Comparison of ENCODE assay signal across 23 cellular contexts in genomic region chr4:76036855-76037254, GRCh38. TPM values are rescaled to one million over a fixed set of nuclear protein-coding genes. Genes with fewer than 3 reads are reported as not detected.
A peak's percentile ranks its signal among the peaks of the same experiment; 100 is the strongest.
DNase-seq lines count a peak whose midpoint lies in the region; ATAC-seq, FAIRE-seq and TF ChIP-seq lines count a peak whose summit lies in the region.
"Had no signal": no experiment of that assay in that cellular context is flagged by ENCODE, and none has a peak within 500 bp of the region (broad histone marks: within the 10 kb centered on the region; RNA-seq: fewer than 3 reads in every experiment).

No MANE protein-coding gene starts in this region.

- H2BK120ac ChIP-seq in trophoblast cell (ENCODE audit: insufficient read depth, low read length, poor library complexity), result no peak overlapping the region

- no peaks in the 10 kb centered on the region for H4K20me1 ChIP-seq in HepG2 (ENCODE audit: insufficient read depth, low read length)

- WGBS in HepG2 (ENCODE audit: low lambda C conversion rate), result 22% methylated on average over 3 of the region's 3 CpGs
- no CpG with 5 or more reads among the region's 3 CpGs for WGBS in right lobe of liver (ENCODE audit: insufficient coverage, low coverage, low lambda C conversion rate, missing lambda C conversion rate)
- 76 to 87% methylated on average over 2 to 3 of the region's 3 CpGs for WGBS in endodermal cell (ENCODE audit: insufficient coverage in 1 of 2, insufficient read length in 1 of 2), 2 experiments
- no CpG with 5 or more reads among the region's 3 CpGs for WGBS in trophoblast cell (ENCODE audit: extremely low coverage, insufficient coverage, insufficient read length)

- no peak overlapping the region for H3K4ac ChIP-seq in trophoblast cell (ENCODE audit: low read depth, low read length)

- in situ Hi-C loops in HepG2 (cut with HindIII; ENCODE audit: extremely low pct_ligation_motif_present, low pct_unique_long_range_greater_than_20kb), result no loop called here

- H3K9me3 ChIP-seq in HepG2 (ENCODE audit: low read length) (no peaks in the 10 kb centered on the region), right lobe of liver (no peaks in the 10 kb centered on the region), endodermal cell (ENCODE audit: control insufficient read depth, low read length) (no peaks in the 10 kb centered on the region), trophoblast cell (ENCODE audit: insufficient read depth, low read depth, low read length) (no peaks in the 10 kb centered on the region)

- no peak overlapping the region for H3K14ac ChIP-seq in trophoblast cell (ENCODE audit: low read length)

- H3K4me1 ChIP-seq in HepG2 (ENCODE audit: insufficient read depth, low read length) (no peaks in the 10 kb centered on the region), right lobe of liver (peaks cover 0 to 2% (median 0%) of the 10 kb centered on the region in 4 donors), endodermal cell (ENCODE audit: control insufficient read depth, insufficient read depth, low read length) (no peaks in the 10 kb centered on the region), trophoblast cell (ENCODE audit: control insufficient read depth in 1 of 2, insufficient read depth in 2 of 2, low read length in 2 of 2) (no peaks in the 10 kb centered on the region)

- H3K4me2 ChIP-seq in HepG2 (ENCODE audit: low read depth, low read length), result no peak overlapping the region
- H3K4me2 ChIP-seq in trophoblast cell (ENCODE audit: low read length), result no peak overlapping the region

- no peaks in the 10 kb centered on the region for H3K36me3 Mint-ChIP-seq in endodermal cell (ENCODE audit: low read depth)

- ATAC-seq in HepG2 (0 out of 3 replicates have a peak, but pooled peaks have one; percentile 38), right lobe of liver (no peak), HG03139 (IDR thresholded peaks at IDR 0.05; ENCODE audit: unreplicated experiment) (no peak)

- H4K12ac ChIP-seq in trophoblast cell (ENCODE audit: low read depth, low read length), result no peak overlapping the region

- H3K27ac ChIP-seq in HepG2 (ENCODE audit: extremely low read length, insufficient read depth, low read length) (no peak overlapping the region), right lobe of liver (no peak overlapping the region), endodermal cell (ENCODE audit: low read depth, low read length) (no peak overlapping the region), trophoblast cell (ENCODE audit: low read depth, low read length) (no peak overlapping the region)
- H3K27ac ChIP-seq: C4-2B had no signal

- TF ChIP-seq CTCF in HepG2 (CRISPR knock-in tag; IDR thresholded peaks at IDR 0.05) (no peak), right lobe of liver (IDR thresholded peaks at IDR 0.05) (no peak), endodermal cell (conservative IDR thresholded peaks at IDR 0.05) (no peak)

- no peaks in the 10 kb centered on the region for H3K9me3 Mint-ChIP-seq in endodermal cell

- no peaks in the 10 kb centered on the region for H3K79me2 ChIP-seq in HepG2 (ENCODE audit: insufficient read depth, low read length)
- H3K79me2 ChIP-seq in trophoblast cell (ENCODE audit: control insufficient read depth, insufficient read depth, low read length, poor library complexity), result no peaks in the 10 kb centered on the region

- TF ChIP-seq RAD21 in HepG2 (CRISPR knock-in tag; IDR thresholded peaks at IDR 0.05), result no peak

- no peak overlapping the region for H3K27ac Mint-ChIP-seq in endodermal cell

- H2AFZ ChIP-seq in HepG2 (ENCODE audit: low read length), result no peak overlapping the region
- no peak overlapping the region for H2AFZ ChIP-seq in trophoblast cell (ENCODE audit: insufficient read depth, low read length, poor library complexity)

- H3K4me1 Mint-ChIP-seq in endodermal cell, result peaks cover 9% of the 10 kb centered on the region

- H3K9ac ChIP-seq in HepG2 (ENCODE audit: insufficient read depth, low read depth, low read length), result no peak overlapping the region
- H3K9ac ChIP-seq in endodermal cell (ENCODE audit: extremely low read depth, low read length, poor library complexity, severe bottlenecking), result no peak overlapping the region
- no peak overlapping the region for H3K9ac ChIP-seq in trophoblast cell (ENCODE audit: low read length)

- TF ChIP-seq POLR2A in HepG2 (IDR thresholded peaks at IDR 0.05; ENCODE audit: insufficient read depth in 1 of 2, low read depth in 2 of 2, low read length in 2 of 2), result no peak
- TF ChIP-seq POLR2A in right lobe of liver (IDR thresholded peaks at IDR 0.05), result no peak

- H3K23ac ChIP-seq in trophoblast cell (ENCODE audit: low read length), result peak overlapping the region; percentile 44

- H4K8ac ChIP-seq in trophoblast cell (ENCODE audit: low read depth, low read length), result no peak overlapping the region

- no peak overlapping the region for H3K4me3 Mint-ChIP-seq in endodermal cell

- H3K79me1 ChIP-seq in trophoblast cell (ENCODE audit: low read length), result no peaks in the 10 kb centered on the region

- no peak for FAIRE-seq in HepG2 (lab: Jason Lieb, UNC)
- FAIRE-seq: RCC 7860 had no signal

- H3K27me3 ChIP-seq in HepG2 (ENCODE audit: control insufficient read depth in 1 of 2, insufficient read depth in 2 of 2, low read length in 2 of 2) (no peaks in the 10 kb centered on the region; a peak in 1 of 5 replicates), right lobe of liver (no peaks in the 10 kb centered on the region), endodermal cell (ENCODE audit: control insufficient read depth, insufficient read depth, low read length, poor library complexity, severe bottlenecking) (no peaks in the 10 kb centered on the region), trophoblast cell (ENCODE audit: insufficient read depth, low read length) (no peaks in the 10 kb centered on the region)

- no peak overlapping the region for H2AK5ac ChIP-seq in trophoblast cell (ENCODE audit: low read length)

- no peak overlapping the region for H2BK12ac ChIP-seq in trophoblast cell (ENCODE audit: low read length)

- no peaks in the 10 kb centered on the region for H3K27me3 Mint-ChIP-seq in endodermal cell (ENCODE audit: insufficient read depth)

- no peak overlapping the region for H4K91ac ChIP-seq in trophoblast cell (ENCODE audit: low read depth, low read length)

- H3K4me3 ChIP-seq in HepG2 (replicated peaks in 1 of 3; ENCODE audit: insufficient read depth in 1 of 3, low read depth in 2 of 3, low read length in 3 of 3) (no peak overlapping the region), right lobe of liver (no peak overlapping the region), endodermal cell (ENCODE audit: low read length) (no peak overlapping the region), trophoblast cell (ENCODE audit: low read depth, low read length) (peak overlapping the region; percentile 20)

- TF ChIP-seq EP300 in HepG2 (IDR thresholded peaks at IDR 0.05; ENCODE audit: low read depth in 2 of 2, low read length in 2 of 2) (no peak), HepG2 (CRISPR knock-in tag; IDR thresholded peaks at IDR 0.05; ENCODE audit: borderline replicate concordance) (no peak)

- H3K36me3 ChIP-seq in HepG2 (replicated peaks in 1 of 2; ENCODE audit: control insufficient read depth in 1 of 2, insufficient read depth in 2 of 2, low read length in 2 of 2) (no peaks in the 10 kb centered on the region), right lobe of liver (no peaks in the 10 kb centered on the region), endodermal cell (ENCODE audit: control insufficient read depth, insufficient read depth, low read length) (no peaks in the 10 kb centered on the region), trophoblast cell (ENCODE audit: control insufficient read depth in 1 of 2, insufficient read depth in 2 of 2, low read length in 2 of 2) (no peaks in the 10 kb centered on the region)

- H3K18ac ChIP-seq in trophoblast cell (ENCODE audit: low read length), result no peak overlapping the region

- no peak overlapping the region for H2BK5ac ChIP-seq in trophoblast cell (ENCODE audit: low read depth, low read length, poor library complexity)

- DNase-seq in HepG2 (ENCODE audit: low spot score) (no peak), right lobe of liver (no peak), RPMI8226 (peak; percentile 3), endodermal cell (peak; percentile 50), trophoblast cell (no peak), activated gamma-delta T cell treated with Interleukin-2 at 50 U/mL for 16 hours (no peak), Kasumi-1 (lab: John Stamatoyannopoulos, UW) (no peak)
- DNase-seq: DMS53, EL, GF-D8, KBM-7, NCI-H1092 treated with DMSO at 0.1 percent for 48 hours, NCI-H146, NCI-H2029, NCI-H345, NCI-H524, NCI-H774, OCI-M1, Right ventricle myocardium superior had no signal

- POLR2A ChIA-PET in HepG2 (lab: Yijun Ruan, JAX), result no interaction called here

- intact Hi-C loops in HepG2 (cut with micrococcal nuclease; ENCODE audit: unreplicated experiment), result no loop called here
- intact Hi-C loops in right lobe of liver (cut with DNase I), result no loop called here

- no TSS peak for BruUV-seq in HepG2 (replicated peaks; lab: Mats Ljungman, UMichigan)

- CTCF ChIA-PET in HepG2 (lab: Yijun Ruan, JAX; ENCODE audit: low intra/inter-chr PET ratio, low total read pairs), result no interaction called here

RNA-seq across cellular contexts. Expression of gene CXCL11, which starts 1.0 kb away (rescaled TPM):
- total RNA-seq in HepG2 (2016; rRNA removed; fragmentation: Illumina TruSeq; extraction: Trizol), result not detected in 2 replicates
- total RNA-seq in HepG2 (2016; cell fraction: cytosol; rRNA removed; fragmentation: Illumina TruSeq; extraction: Trizol; ENCODE audit: low read depth), result not detected in 2 replicates
- not detected in 2 replicates for total RNA-seq in HepG2 (2016; cell fraction: insoluble cytoplasmic fraction; rRNA removed; fragmentation: Illumina TruSeq; extraction: Trizol)
- not detected in 2 replicates for total RNA-seq in HepG2 (2016; cell fraction: membrane; rRNA removed; fragmentation: Illumina TruSeq; extraction: Trizol)
- total RNA-seq in HepG2 (2016; cell fraction: nucleus; rRNA removed; fragmentation: Illumina TruSeq; extraction: Trizol), result not detected in 2 replicates
- polyA plus RNA-seq in HepG2 (2011; rRNA removed), result 0.08 TPM in 1 of 2 replicates, not detected in the other
- polyA plus RNA-seq in HepG2 (2011; cell fraction: cytosol; rRNA removed), result not detected in 2 replicates
- not detected in 2 replicates for polyA plus RNA-seq in HepG2 (2011; cell fraction: nucleus; rRNA removed)
- not detected in 2 replicates for polyA plus RNA-seq in HepG2 (2012)
- 0.06 TPM in 1 of 2 replicates, not detected in the other for polyA plus RNA-seq in HepG2 (2016; cell fraction: cytosol; fragmentation: Illumina TruSeq; extraction: Trizol; ENCODE audit: low read depth)
- not detected in 2 replicates for polyA plus RNA-seq in HepG2 (2016; cell fraction: insoluble cytoplasmic fraction; fragmentation: Illumina TruSeq; extraction: Trizol; ENCODE audit: low read depth)
- polyA plus RNA-seq in HepG2 (2016; cell fraction: membrane; fragmentation: Illumina TruSeq; extraction: Trizol; ENCODE audit: low read depth), result not detected in 2 replicates
- not detected in 2 replicates for polyA plus RNA-seq in HepG2 (2016; cell fraction: nucleus; fragmentation: Illumina TruSeq; extraction: Trizol; ENCODE audit: insufficient read depth, low read depth)
- not detected in 2 replicates for polyA minus RNA-seq in HepG2 (2011; rRNA and poly(A)+ RNA removed; ENCODE audit: low replicate concordance)
- polyA minus RNA-seq in HepG2 (2011; cell fraction: cytosol; rRNA and poly(A)+ RNA removed), result not detected in 2 replicates
- not detected in 2 replicates for polyA minus RNA-seq in HepG2 (2011; cell fraction: nucleus; rRNA and poly(A)+ RNA removed)
- under 1 TPM in 2 of 6 experiments, not detected in 4; 0.20 to 0.35 TPM for total RNA-seq in right lobe of liver
- total RNA-seq in endodermal cell, result not detected
- polyA plus RNA-seq in endodermal cell (2013, experiment 1 of 2), result not detected
- polyA plus RNA-seq in endodermal cell (2013, experiment 2 of 2), result not detected
- 0.04 and 0.14 TPM in 2 replicates for polyA plus RNA-seq in trophoblast cell (2013)
- total RNA-seq: Right ventricle myocardium superior had no signal

RNA-seq across cellular contexts. Expression of gene CXCL10, which starts 13.6 kb away (rescaled TPM):
- total RNA-seq in HepG2 (2016; rRNA removed; fragmentation: Illumina TruSeq; extraction: Trizol), result not detected in 2 replicates
- not detected in 2 replicates for total RNA-seq in HepG2 (2016; cell fraction: cytosol; rRNA removed; fragmentation: Illumina TruSeq; extraction: Trizol; ENCODE audit: low read depth)
- not detected in 2 replicates for total RNA-seq in HepG2 (2016; cell fraction: insoluble cytoplasmic fraction; rRNA removed; fragmentation: Illumina TruSeq; extraction: Trizol)
- 0.14 and 0.15 TPM in 2 replicates for total RNA-seq in HepG2 (2016; cell fraction: membrane; rRNA removed; fragmentation: Illumina TruSeq; extraction: Trizol)
- not detected in 2 replicates for total RNA-seq in HepG2 (2016; cell fraction: nucleus; rRNA removed; fragmentation: Illumina TruSeq; extraction: Trizol)
- polyA plus RNA-seq in HepG2 (2011; rRNA removed), result not detected in 2 replicates
- polyA plus RNA-seq in HepG2 (2011; cell fraction: cytosol; rRNA removed), result not detected in 2 replicates
- polyA plus RNA-seq in HepG2 (2011; cell fraction: nucleus; rRNA removed), result not detected in 2 replicates
- not detected in 2 replicates for polyA plus RNA-seq in HepG2 (2012)
- polyA plus RNA-seq in HepG2 (2016; cell fraction: cytosol; fragmentation: Illumina TruSeq; extraction: Trizol; ENCODE audit: low read depth), result 0.20 TPM in 1 of 2 replicates, not detected in the other
- polyA plus RNA-seq in HepG2 (2016; cell fraction: insoluble cytoplasmic fraction; fragmentation: Illumina TruSeq; extraction: Trizol; ENCODE audit: low read depth), result not detected in 2 replicates
- polyA plus RNA-seq in HepG2 (2016; cell fraction: membrane; fragmentation: Illumina TruSeq; extraction: Trizol; ENCODE audit: low read depth), result 0.14 TPM in 1 of 2 replicates, not detected in the other
- polyA plus RNA-seq in HepG2 (2016; cell fraction: nucleus; fragmentation: Illumina TruSeq; extraction: Trizol; ENCODE audit: insufficient read depth, low read depth), result not detected in 2 replicates
- not detected in 2 replicates for polyA minus RNA-seq in HepG2 (2011; rRNA and poly(A)+ RNA removed; ENCODE audit: low replicate concordance)
- not detected in 2 replicates for polyA minus RNA-seq in HepG2 (2011; cell fraction: cytosol; rRNA and poly(A)+ RNA removed)
- polyA minus RNA-seq in HepG2 (2011; cell fraction: nucleus; rRNA and poly(A)+ RNA removed), result not detected in 2 replicates
- 1 to 10 TPM in 4 of 6 experiments, under 1 TPM in 1, not detected in 1; 0.42 to 7.0 (median 5.4) TPM for total RNA-seq in right lobe of liver
- total RNA-seq in endodermal cell, result not detected
- polyA plus RNA-seq in endodermal cell (2013, experiment 1 of 2), result not detected
- not detected for polyA plus RNA-seq in endodermal cell (2013, experiment 2 of 2)
- polyA plus RNA-seq in trophoblast cell (2013), result 0.07 and 0.12 TPM in 2 replicates
- total RNA-seq: Right ventricle myocardium superior, SK-MEL-5 had no signal

RNA-seq across cellular contexts. Expression of gene CXCL9, which starts 29.5 kb away (rescaled TPM):
- total RNA-seq in HepG2 (2016; rRNA removed; fragmentation: Illumina TruSeq; extraction: Trizol) (not detected in 2 replicates), right lobe of liver (1 to 10 TPM in 4 of 6 experiments, under 1 TPM in 1, not detected in 1; 0.73 to 3.6 (median 2.6) TPM), endodermal cell (not detected)
- not detected in 2 replicates for total RNA-seq in HepG2 (2016; cell fraction: cytosol; rRNA removed; fragmentation: Illumina TruSeq; extraction: Trizol; ENCODE audit: low read depth)
- not detected in 2 replicates for total RNA-seq in HepG2 (2016; cell fraction: insoluble cytoplasmic fraction; rRNA removed; fragmentation: Illumina TruSeq; extraction: Trizol)
- not detected in 2 replicates for total RNA-seq in HepG2 (2016; cell fraction: membrane; rRNA removed; fragmentation: Illumina TruSeq; extraction: Trizol)
- total RNA-seq in HepG2 (2016; cell fraction: nucleus; rRNA removed; fragmentation: Illumina TruSeq; extraction: Trizol), result not detected in 2 replicates
- polyA plus RNA-seq in HepG2 (2011; rRNA removed), result not detected in 2 replicates
- not detected in 2 replicates for polyA plus RNA-seq in HepG2 (2011; cell fraction: cytosol; rRNA removed)
- polyA plus RNA-seq in HepG2 (2011; cell fraction: nucleus; rRNA removed), result not detected in 2 replicates
- not detected in 2 replicates for polyA plus RNA-seq in HepG2 (2012)
- polyA plus RNA-seq in HepG2 (2016; cell fraction: cytosol; fragmentation: Illumina TruSeq; extraction: Trizol; ENCODE audit: low read depth), result not detected in 2 replicates
- polyA plus RNA-seq in HepG2 (2016; cell fraction: insoluble cytoplasmic fraction; fragmentation: Illumina TruSeq; extraction: Trizol; ENCODE audit: low read depth), result not detected in 2 replicates
- not detected in 2 replicates for polyA plus RNA-seq in HepG2 (2016; cell fraction: membrane; fragmentation: Illumina TruSeq; extraction: Trizol; ENCODE audit: low read depth)
- polyA plus RNA-seq in HepG2 (2016; cell fraction: nucleus; fragmentation: Illumina TruSeq; extraction: Trizol; ENCODE audit: insufficient read depth, low read depth), result not detected in 2 replicates
- not detected in 2 replicates for polyA minus RNA-seq in HepG2 (2011; rRNA and poly(A)+ RNA removed; ENCODE audit: low replicate concordance)
- polyA minus RNA-seq in HepG2 (2011; cell fraction: cytosol; rRNA and poly(A)+ RNA removed), result not detected in 2 replicates
- not detected in 2 replicates for polyA minus RNA-seq in HepG2 (2011; cell fraction: nucleus; rRNA and poly(A)+ RNA removed)
- polyA plus RNA-seq in endodermal cell (2013, experiment 1 of 2), result not detected
- not detected for polyA plus RNA-seq in endodermal cell (2013, experiment 2 of 2)
- not detected in 2 replicates for polyA plus RNA-seq in trophoblast cell (2013)

RNA-seq across cellular contexts. Expression of gene ART3, which starts 37.7 kb away (rescaled TPM):
- total RNA-seq in HepG2 (2016; rRNA removed; fragmentation: Illumina TruSeq; extraction: Trizol), result not detected in 2 replicates
- not detected in 2 replicates for total RNA-seq in HepG2 (2016; cell fraction: cytosol; rRNA removed; fragmentation: Illumina TruSeq; extraction: Trizol; ENCODE audit: low read depth)
- total RNA-seq in HepG2 (2016; cell fraction: insoluble cytoplasmic fraction; rRNA removed; fragmentation: Illumina TruSeq; extraction: Trizol), result not detected in 2 replicates
- not detected in 2 replicates for total RNA-seq in HepG2 (2016; cell fraction: membrane; rRNA removed; fragmentation: Illumina TruSeq; extraction: Trizol)
- total RNA-seq in HepG2 (2016; cell fraction: nucleus; rRNA removed; fragmentation: Illumina TruSeq; extraction: Trizol), result not detected in 2 replicates
- not detected in 2 replicates for polyA plus RNA-seq in HepG2 (2011; rRNA removed)
- not detected in 2 replicates for polyA plus RNA-seq in HepG2 (2011; cell fraction: cytosol; rRNA removed)
- not detected in 2 replicates for polyA plus RNA-seq in HepG2 (2011; cell fraction: nucleus; rRNA removed)
- not detected in 2 replicates for polyA plus RNA-seq in HepG2 (2012)
- not detected in 2 replicates for polyA plus RNA-seq in HepG2 (2016; cell fraction: cytosol; fragmentation: Illumina TruSeq; extraction: Trizol; ENCODE audit: low read depth)
- not detected in 2 replicates for polyA plus RNA-seq in HepG2 (2016; cell fraction: insoluble cytoplasmic fraction; fragmentation: Illumina TruSeq; extraction: Trizol; ENCODE audit: low read depth)
- not detected in 2 replicates for polyA plus RNA-seq in HepG2 (2016; cell fraction: membrane; fragmentation: Illumina TruSeq; extraction: Trizol; ENCODE audit: low read depth)
- polyA plus RNA-seq in HepG2 (2016; cell fraction: nucleus; fragmentation: Illumina TruSeq; extraction: Trizol; ENCODE audit: insufficient read depth, low read depth), result not detected in 2 replicates
- polyA minus RNA-seq in HepG2 (2011; rRNA and poly(A)+ RNA removed; ENCODE audit: low replicate concordance), result not detected in 2 replicates
- polyA minus RNA-seq in HepG2 (2011; cell fraction: cytosol; rRNA and poly(A)+ RNA removed), result not detected in 2 replicates
- not detected in 2 replicates for polyA minus RNA-seq in HepG2 (2011; cell fraction: nucleus; rRNA and poly(A)+ RNA removed)
- not detected for total RNA-seq in right lobe of liver
- under 1 TPM in 1 of 2 donors, not detected in 1; 0.92 TPM for total RNA-seq in endodermal cell
- 1.5 TPM for polyA plus RNA-seq in endodermal cell (2013, experiment 1 of 2)
- polyA plus RNA-seq in endodermal cell (2013, experiment 2 of 2), result 0.75 TPM
- not detected in 2 replicates for polyA plus RNA-seq in trophoblast cell (2013)

RNA-seq across cellular contexts. Expression of gene SDAD1, which starts 46.1 kb away (rescaled TPM):
- 33.1 and 45.1 TPM in 2 replicates for total RNA-seq in HepG2 (2016; rRNA removed; fragmentation: Illumina TruSeq; extraction: Trizol)
- total RNA-seq in HepG2 (2016; cell fraction: cytosol; rRNA removed; fragmentation: Illumina TruSeq; extraction: Trizol; ENCODE audit: low read depth), result 9.7 and 11.5 TPM in 2 replicates
- total RNA-seq in HepG2 (2016; cell fraction: insoluble cytoplasmic fraction; rRNA removed; fragmentation: Illumina TruSeq; extraction: Trizol), result 34.2 and 44.9 TPM in 2 replicates
- total RNA-seq in HepG2 (2016; cell fraction: membrane; rRNA removed; fragmentation: Illumina TruSeq; extraction: Trizol), result 19.5 and 22.8 TPM in 2 replicates
- 34.1 and 38.0 TPM in 2 replicates for total RNA-seq in HepG2 (2016; cell fraction: nucleus; rRNA removed; fragmentation: Illumina TruSeq; extraction: Trizol)
- polyA plus RNA-seq in HepG2 (2011; rRNA removed), result 11.8 and 18.6 TPM in 2 replicates
- 5.6 and 9.9 TPM in 2 replicates for polyA plus RNA-seq in HepG2 (2011; cell fraction: cytosol; rRNA removed)
- 9.0 and 10.3 TPM in 2 replicates for polyA plus RNA-seq in HepG2 (2011; cell fraction: nucleus; rRNA removed)
- polyA plus RNA-seq in HepG2 (2012), result 22.5 and 24.6 TPM in 2 replicates
- 4.7 and 4.9 TPM in 2 replicates for polyA plus RNA-seq in HepG2 (2016; cell fraction: cytosol; fragmentation: Illumina TruSeq; extraction: Trizol; ENCODE audit: low read depth)
- 39.7 and 41.5 TPM in 2 replicates for polyA plus RNA-seq in HepG2 (2016; cell fraction: insoluble cytoplasmic fraction; fragmentation: Illumina TruSeq; extraction: Trizol; ENCODE audit: low read depth)
- 7.9 and 9.6 TPM in 2 replicates for polyA plus RNA-seq in HepG2 (2016; cell fraction: membrane; fragmentation: Illumina TruSeq; extraction: Trizol; ENCODE audit: low read depth)
- 40.2 and 41.1 TPM in 2 replicates for polyA plus RNA-seq in HepG2 (2016; cell fraction: nucleus; fragmentation: Illumina TruSeq; extraction: Trizol; ENCODE audit: insufficient read depth, low read depth)
- 6.1 and 11.1 TPM in 2 replicates for polyA minus RNA-seq in HepG2 (2011; rRNA and poly(A)+ RNA removed; ENCODE audit: low replicate concordance)
- polyA minus RNA-seq in HepG2 (2011; cell fraction: cytosol; rRNA and poly(A)+ RNA removed), result 13.5 and 16.3 TPM in 2 replicates
- polyA minus RNA-seq in HepG2 (2011; cell fraction: nucleus; rRNA and poly(A)+ RNA removed), result 23.3 and 27.8 TPM in 2 replicates
- total RNA-seq in right lobe of liver, result 10 to 100 TPM; 11.6 to 21.3 (median 17.2) TPM
- total RNA-seq in endodermal cell, result 10 to 100 TPM; 38.1 to 47.4 TPM
- polyA plus RNA-seq in endodermal cell (2013, experiment 1 of 2), result 34.6 TPM
- 30.3 TPM for polyA plus RNA-seq in endodermal cell (2013, experiment 2 of 2)
- polyA plus RNA-seq in trophoblast cell (2013), result 27.0 and 27.4 TPM in 2 replicates

Comparison
In these comparisons a context has a peak if more than half of its experiments do, and no peak if none do; other contexts are left out.
1. DNase-seq: peak in RPMI8226 (single experiment) and endodermal cell (single experiment); none in HepG2 (single experiment), right lobe of liver (0 of 3), trophoblast cell (0 of 2), activated gamma-delta T cell treated with Interleukin-2 at 50 U/mL for 16 hours (single experiment) and Kasumi-1 (0 of 2).